In genomic region chr5:133848306-133848924, GRCh38 we compare ENCODE assay signal across 10 cellular contexts.
DNase-seq lines count a peak whose midpoint lies in the region; ATAC-seq, FAIRE-seq and TF ChIP-seq lines count a peak whose summit lies in the region.
"Had no signal": no experiment of that assay in that cellular context is flagged by ENCODE, and none has a peak within 500 bp of the region (broad histone marks: within the 10 kb centered on the region; RNA-seq: fewer than 3 reads in every experiment).

No MANE protein-coding gene starts in this region.

- DNase-seq in COR-L47 (lab: John Stamatoyannopoulos, UW) (peak; percentile 34), H54 (ENCODE audit: insufficient read length, low spot score) (peak; percentile 15), SW480 (ENCODE audit: low spot score) (peak; percentile 93), lower lobe of right lung (no peak), thyroid gland (no peak), cerebellar nuclear complex (lab: John Stamatoyannopoulos, UW) (no peak)
- DNase-seq: midbrain had no signal

- H3K4me3 ChIP-seq in lower lobe of right lung (no peak overlapping the region), thyroid gland (replicated peaks in 1 of 3) (no peak overlapping the region)
- H3K4me3 ChIP-seq: hepatocyte had no signal

- H3K4me1 ChIP-seq in lower lobe of right lung (no peaks in the 10 kb centered on the region), thyroid gland (peaks cover 0 to 6% of the 10 kb centered on the region in 2 donors)

- ATAC-seq in lower lobe of right lung (peak; percentile 23 to 79), GM21526 (IDR thresholded peaks at IDR 0.05; ENCODE audit: low FRiP score, unreplicated experiment) (no peak), HG03342 (IDR thresholded peaks at IDR 0.05; ENCODE audit: unreplicated experiment) (no peak)

- H3K36me3 ChIP-seq in lower lobe of right lung, result no peaks in the 10 kb centered on the region
- no peaks in the 10 kb centered on the region for H3K36me3 ChIP-seq in thyroid gland

- intact Hi-C loops in lower lobe of right lung (cut with DNase I) (no loop called here), thyroid gland (cut with DNase I) (no loop called here)

- TF ChIP-seq POLR2A in H54 (IDR thresholded peaks at IDR 0.05; ENCODE audit: low read depth, low read length) (no peak), thyroid gland (IDR thresholded peaks at IDR 0.05) (no peak)

- 89 to 96% methylated on average over 9 of the region's 9 CpGs for WGBS in thyroid gland, 2 donors

- no peak overlapping the region for H3K27ac ChIP-seq in lower lobe of right lung
- no peak overlapping the region for H3K27ac ChIP-seq in thyroid gland
- H3K27ac ChIP-seq: hepatocyte had no signal

- FAIRE-seq in H54 (lab: Jason Lieb, UNC), result no peak

- TF ChIP-seq CTCF in lower lobe of right lung (IDR thresholded peaks at IDR 0.05) (no peak), thyroid gland (IDR thresholded peaks at IDR 0.05) (no peak)

- H3K27me3 ChIP-seq in lower lobe of right lung (ENCODE audit: low read depth), result no peaks in the 10 kb centered on the region
- H3K27me3 ChIP-seq in thyroid gland, result no peaks in the 10 kb centered on the region
- H3K27me3 ChIP-seq: hepatocyte had no signal

- H3K9me3 ChIP-seq in lower lobe of right lung (no peaks in the 10 kb centered on the region), thyroid gland (no peaks in the 10 kb centered on the region)

Comparison
In these comparisons a context has a peak if more than half of its experiments do, and no peak if none do; other contexts are left out.
1. DNase-seq: peak in COR-L47 (single experiment), H54 (single experiment) and SW480 (single experiment); none in lower lobe of right lung (single experiment), thyroid gland (0 of 2) and cerebellar nuclear complex (0 of 2).
2. ATAC-seq: peak in lower lobe of right lung (2 of 2); none in GM21526 (single experiment) and HG03342 (single experiment).